ENCODE assay signal across 8 cellular contexts in genomic region chr2:9631484-9631819, GRCh38. TPM values are rescaled to one million over a fixed set of nuclear protein-coding genes. Genes with fewer than 3 reads are reported as not detected.
DNase-seq lines count a peak whose midpoint lies in the region; ATAC-seq and TF ChIP-seq lines count a peak whose summit lies in the region.

No MANE protein-coding gene starts in this region.

- peaks cover 10% of the 10 kb centered on the region for H3K79me1 ChIP-seq in trophoblast cell (ENCODE audit: low read length)

- H3K23ac ChIP-seq in trophoblast cell (ENCODE audit: low read length), result no peak overlapping the region

- no peak overlapping the region for H4K91ac ChIP-seq in trophoblast cell (ENCODE audit: low read depth, low read length)

- intact Hi-C loops in esophagus squamous epithelium (cut with DNase I), result no loop called here

- H4K20me1 ChIP-seq in DND-41 (ENCODE audit: insufficient read depth, low read length), result peaks cover 37% of the 10 kb centered on the region

- peak overlapping the region; percentile 74 for H4K8ac ChIP-seq in trophoblast cell (ENCODE audit: low read depth, low read length)

- H3K27ac ChIP-seq in DND-41 (ENCODE audit: low read length) (peak overlapping the region; percentile 43; the same call in 1 of the 2 replicates), SK-N-MC (no peak overlapping the region), esophagus squamous epithelium (peak overlapping the region; percentile 97 to 99 (median 97)), trophoblast cell (ENCODE audit: low read depth, low read length) (no peak overlapping the region)

- H3K9me3 ChIP-seq in DND-41 (ENCODE audit: insufficient read depth, low read length, severe bottlenecking) (peaks cover 14% of the 10 kb centered on the region), SK-N-MC (ENCODE audit: low read depth, low read length) (no peaks in the 10 kb centered on the region), esophagus squamous epithelium (no peaks in the 10 kb centered on the region), trophoblast cell (ENCODE audit: insufficient read depth, low read depth, low read length) (no peaks in the 10 kb centered on the region)

- peak overlapping the region; percentile 79 for H3K4me2 ChIP-seq in DND-41 (ENCODE audit: insufficient read depth, low read length)
- peak overlapping the region; percentile 85 for H3K4me2 ChIP-seq in trophoblast cell (ENCODE audit: low read length)

- TF ChIP-seq CTCF in DND-41 (IDR thresholded peaks at IDR 0.05; ENCODE audit: borderline replicate concordance, extremely low read depth, low read length, poor library complexity, severe bottlenecking), result no peak
- TF ChIP-seq CTCF in esophagus squamous epithelium (IDR thresholded peaks at IDR 0.05), result no peak

- H3K18ac ChIP-seq in trophoblast cell (ENCODE audit: low read length), result peak overlapping the region; percentile 63

- H3K36me3 ChIP-seq in DND-41 (ENCODE audit: insufficient read depth, low read length), result peaks cover 38% of the 10 kb centered on the region
- peaks cover 33% of the 10 kb centered on the region for H3K36me3 ChIP-seq in SK-N-MC (ENCODE audit: insufficient read depth, low read length)
- peaks cover 0 to 18% (median 0%) of the 10 kb centered on the region in 3 donors for H3K36me3 ChIP-seq in esophagus squamous epithelium
- peaks cover 2 to 6% of the 10 kb centered on the region in 2 experiments for H3K36me3 ChIP-seq in trophoblast cell (ENCODE audit: control insufficient read depth in 1 of 2, insufficient read depth in 2 of 2, low read length in 2 of 2)

- H2AFZ ChIP-seq in DND-41 (ENCODE audit: low read depth, low read length) (peak overlapping the region; percentile 84), trophoblast cell (ENCODE audit: insufficient read depth, low read length, poor library complexity) (peak overlapping the region; percentile 83)

- H3K4ac ChIP-seq in trophoblast cell (ENCODE audit: low read depth, low read length), result no peak overlapping the region

- H3K4me1 ChIP-seq in DND-41 (ENCODE audit: insufficient read depth, low read length), result peaks cover 39% of the 10 kb centered on the region
- H3K4me1 ChIP-seq in esophagus squamous epithelium, result peaks cover 3 to 49% (median 30%) of the 10 kb centered on the region in 3 donors
- H3K4me1 ChIP-seq in trophoblast cell (ENCODE audit: control insufficient read depth in 1 of 2, insufficient read depth in 2 of 2, low read length in 2 of 2), result peaks cover 9 to 10% of the 10 kb centered on the region in 2 experiments

- H3K9ac ChIP-seq in DND-41 (ENCODE audit: low read depth, low read length) (peak overlapping the region; percentile 96), SK-N-MC (ENCODE audit: insufficient read length) (no peak overlapping the region), trophoblast cell (ENCODE audit: low read length) (no peak overlapping the region)

- DNase-seq in DND-41, result no peak
- no peak for DNase-seq in SK-N-MC (ENCODE audit: low read depth, low spot score)
- no peak for DNase-seq in esophagus squamous epithelium (lab: John Stamatoyannopoulos, UW)
- DNase-seq in trophoblast cell, result no peak
- DNase-seq in Kasumi-1 (lab: John Stamatoyannopoulos, UW), result no peak
- DNase-seq in SW480 (ENCODE audit: low spot score), result no peak

- H3K4me3 ChIP-seq in DND-41 (ENCODE audit: low read depth in 1 of 2, low read length in 2 of 2) (peak overlapping the region in 1 of 2 experiments; percentile 99; a peak in 3 of 4 replicates), SK-N-MC (peak overlapping the region; percentile 85), esophagus squamous epithelium (peak overlapping the region; percentile 70 to 96 (median 88)), trophoblast cell (ENCODE audit: low read depth, low read length) (peak overlapping the region; percentile 62)

- H2AK5ac ChIP-seq in trophoblast cell (ENCODE audit: low read length), result no peak overlapping the region

- TF ChIP-seq POLR2A in esophagus squamous epithelium (IDR thresholded peaks at IDR 0.05), result no peak

- H3K79me2 ChIP-seq in DND-41 (ENCODE audit: insufficient read depth, low read length) (peaks cover 39% of the 10 kb centered on the region), trophoblast cell (ENCODE audit: control insufficient read depth, insufficient read depth, low read length, poor library complexity) (peaks cover 14% of the 10 kb centered on the region)

- no peak overlapping the region for H4K12ac ChIP-seq in trophoblast cell (ENCODE audit: low read depth, low read length)

- H3K27me3 ChIP-seq in DND-41 (ENCODE audit: insufficient read depth, low read length, poor library complexity) (no peaks in the 10 kb centered on the region), esophagus squamous epithelium (no peaks in the 10 kb centered on the region), trophoblast cell (ENCODE audit: insufficient read depth, low read length) (no peaks in the 10 kb centered on the region)

- no peak overlapping the region for H2BK12ac ChIP-seq in trophoblast cell (ENCODE audit: low read length)

- no peak overlapping the region for H2BK5ac ChIP-seq in trophoblast cell (ENCODE audit: low read depth, low read length, poor library complexity)

- 13 to 14% methylated on average over 6 of the region's 6 CpGs for WGBS in esophagus squamous epithelium, 2 donors
- WGBS in trophoblast cell (ENCODE audit: extremely low coverage, insufficient coverage, insufficient read length), result no CpG with 5 or more reads among the region's 6 CpGs

- H2BK120ac ChIP-seq in trophoblast cell (ENCODE audit: insufficient read depth, low read length, poor library complexity), result peak overlapping the region; percentile 56

- no peak overlapping the region for H3K14ac ChIP-seq in trophoblast cell (ENCODE audit: low read length)

- ATAC-seq in DND-41 (ENCODE audit: insufficient read depth, low read depth) (no peak), HG03378 (IDR thresholded peaks at IDR 0.05; ENCODE audit: unreplicated experiment) (no peak), HG03469 (IDR thresholded peaks at IDR 0.05; ENCODE audit: unreplicated experiment) (no peak)

RNA-seq across cellular contexts. Expression of gene YWHAQ, which starts 0.7 kb away (rescaled TPM):
- total RNA-seq in esophagus squamous epithelium, result 100 to 1,000 TPM; 141 to 442 (median 227) TPM
- 327 and 332 TPM in 2 replicates for polyA plus RNA-seq in trophoblast cell (2013)

Comparison
In these comparisons a context has a peak if more than half of its experiments do, and no peak if none do; other contexts are left out.
1. H3K27ac ChIP-seq: peak in DND-41 (single experiment) and esophagus squamous epithelium (4 of 4); none in SK-N-MC (single experiment) and trophoblast cell (single experiment).